In genomic region chr3:57556459-57557087, GRCh38 we compare ENCODE assay signal across 8 cellular contexts. TPM values are rescaled to one million over a fixed set of nuclear protein-coding genes. Genes with fewer than 3 reads are reported as not detected.
DNase-seq lines count a peak whose midpoint lies in the region; ATAC-seq, FAIRE-seq and TF ChIP-seq lines count a peak whose summit lies in the region.

No MANE protein-coding gene starts in this region.

- H3K4me3 ChIP-seq in GM12878: peak overlapping the region; percentile 76

- H4K20me1 ChIP-seq in GM12878 (ENCODE audit: control insufficient read depth, insufficient read depth): no peaks in the 10 kb centered on the region

- intact Hi-C loops in GM12878 (cut with micrococcal nuclease; ENCODE audit: unreplicated experiment): loop anchor here (2.0 to 5.0 kb wide), 2 partner anchors 40 to 136 kb away; partner anchors contain the start of genes ARF4 and DENND6A

- ATAC-seq in HG02852 (IDR thresholded peaks at IDR 0.05; ENCODE audit: unreplicated experiment) (peak; percentile 30), GM12878 (peak; percentile 53)

- H3K36me3 ChIP-seq in GM12878 (ENCODE audit: control insufficient read depth in 2 of 2, insufficient read depth in 2 of 2, low read length in 1 of 2): peaks cover 0 to 14% of the 10 kb centered on the region in 2 experiments; a peak in 2 of 4 replicates

- H3K9ac ChIP-seq in GM12878 (ENCODE audit: control insufficient read depth, insufficient read depth, low read length): peak overlapping the region; percentile 96

- H3K27ac ChIP-seq in GM12878 (ENCODE audit: control insufficient read depth, insufficient read depth): peak overlapping the region; percentile 99

- H3K4me1 ChIP-seq in GM12878 (ENCODE audit: control insufficient read depth, insufficient read depth, low read length): no peaks in the 10 kb centered on the region; the same call in none of the 2 replicates

- no peak for TF ChIP-seq EP300 in GM12878 (IDR thresholded peaks at IDR 0.05; ENCODE audit: borderline replicate concordance in 1 of 2, control insufficient read depth in 1 of 2, low read depth in 2 of 2, low read length in 2 of 2)

- RAD21 ChIA-PET in GM12878 (lab: Charles Lee; ENCODE audit: unreplicated experiment): interaction anchor here (0.5 to 3.7 kb wide), 7 partner anchors 40 to 385 kb away, joined by 3 to 22 read pairs (median 4); partner anchors contain the start of genes ARF4 and DENND6A

- TSS peak; percentile 60 for BruUV-seq in GM12878 (replicated peaks; lab: Mats Ljungman, UMichigan)

- SMC1A ChIA-PET in GM12878 (lab: Charles Lee; ENCODE audit: uncharacterized antibody, unreplicated experiment): interaction anchor here (0.5 to 2.6 kb wide), 7 partner anchors 11 to 328 kb away, joined by 4 to 14 read pairs (median 5); partner anchors contain the start of gene ARF4

- DNase-seq in activated gamma-delta T cell (lab: John Stamatoyannopoulos, UW): peak; percentile 30
- DNase-seq in activated gamma-delta T cell treated with Interleukin-2 at 50 U/mL for 16 hours: no peak
- peak; percentile 40 for DNase-seq in RPMI8226
- no peak for DNase-seq in GM12878 (ENCODE audit: low read depth, low spot score)
- DNase-seq in iris pigment epithelial cell (ENCODE audit: low read depth): peak; percentile 50
- DNase-seq in stimulated activated CD4-positive, alpha-beta T cell treated with anti-CD3 and anti-CD28 coated beads, Interleukin-4, amount 100 ng/mL, for 4 hours: peak; percentile 17 to 29
- no peak for DNase-seq in middle frontal gyrus (ENCODE audit: extremely low spot score, low spot score)

- peak overlapping the region; percentile 85 for H3K4me2 ChIP-seq in GM12878 (ENCODE audit: control insufficient read depth, insufficient read depth)

- in situ Hi-C loops in GM12878 (cut with MboI): no loop called here

- FAIRE-seq in GM12878 (lab: Jason Lieb, UNC): no peak

- H3K9me3 ChIP-seq in GM12878 (replicated peaks; ENCODE audit: control insufficient read depth, insufficient read depth, low read length): no peaks in the 10 kb centered on the region

- TF ChIP-seq POLR2A in GM12878 (IDR thresholded peaks at IDR 0.05; ENCODE audit: low read depth, low read length): no peak

- WGBS in GM12878 (ENCODE audit: insufficient coverage, insufficient replicate concordance, low lambda C conversion rate, missing lambda C conversion rate): under 1% methylated on average over 54 of the region's 54 CpGs

- CTCF ChIA-PET in GM12878 (lab: Yijun Ruan, JAX): interaction anchor here (0.7 to 1.6 kb wide), 7 partner anchors 12 to 329 kb away, joined by 3 to 7 read pairs (median 4); partner anchors contain the start of genes APPL1 and ARF4

- POLR2A ChIA-PET in GM12878 (lab: Charles Lee): interaction anchor here (0.8 to 5.5 kb wide), 4 partner anchors 9 to 115 kb away, joined by 3 to 36 read pairs (median 3); partner anchors contain the start of gene ARF4

- no peak for TF ChIP-seq CTCF in GM12878 (IDR thresholded peaks at IDR 0.05 in 2 of 3, conservative IDR thresholded peaks at IDR 0.05 in 1 of 3; ENCODE audit: control insufficient read depth in 2 of 3, extremely low read depth in 1 of 3, insufficient read depth in 1 of 3, low read depth in 3 of 3, low read length in 3 of 3)

- TF ChIP-seq RAD21 in GM12878 (IDR thresholded peaks at IDR 0.05; ENCODE audit: insufficient read depth, low read depth, low read length): no peak

- peak overlapping the region; percentile 100 for H2AFZ ChIP-seq in GM12878 (ENCODE audit: control insufficient read depth, low read depth, low read length)

- no peaks in the 10 kb centered on the region for H3K27me3 ChIP-seq in GM12878 (replicated peaks in 1 of 2; ENCODE audit: control insufficient read depth in 2 of 2, insufficient read depth in 2 of 2, low read length in 1 of 2)

- H3K79me2 ChIP-seq in GM12878 (ENCODE audit: control insufficient read depth, insufficient read depth, low read length): peaks cover 61% of the 10 kb centered on the region

TF ChIP-seq in GM12878, 131 proteins besides CTCF, POLR2A, EP300 and RAD21 (continues in another document):
- TF ChIP-seq WRNIP1 (IDR thresholded peaks at IDR 0.05; ENCODE audit: borderline replicate concordance, low read depth, low read length): no peak
- no peak for TF ChIP-seq KAT2A (conservative IDR thresholded peaks at IDR 0.05; ENCODE audit: control insufficient read depth, low read depth, low read length)

RNA-seq across cellular contexts. Expression of gene PDE12, which starts 0.5 kb away (rescaled TPM):
- 33.1 and 33.3 TPM in 2 replicates for total RNA-seq in GM12878 (2013; cell fraction: nucleolus; rRNA removed)
- 20.5 and 22.4 TPM in 2 replicates for total RNA-seq in GM12878 (2014; rRNA removed)
- 10.7 TPM in 2 replicates for total RNA-seq in GM12878 (2014; rRNA removed; fragmentation: Illumina TruSeq; extraction: Trizol)
- total RNA-seq in GM12878 (2021): 23.0 and 26.1 TPM in 2 replicates
- polyA plus RNA-seq in GM12878 (2011; ENCODE audit: low read depth): 3.0 TPM
- 15.7 and 18.3 TPM in 2 replicates for polyA plus RNA-seq in GM12878 (2011; rRNA removed)
- polyA plus RNA-seq in GM12878 (2011; cell fraction: cytosol; rRNA removed): 18.9 and 22.9 TPM in 2 replicates
- 11.1 and 15.4 TPM in 2 replicates for polyA plus RNA-seq in GM12878 (2011; cell fraction: nucleus; rRNA removed)
- polyA plus RNA-seq in GM12878 (2012): 6.9 and 7.5 TPM in 2 replicates
- polyA plus RNA-seq in GM12878 (2014; fragmentation: Illumina TruSeq; extraction: Trizol): 10.2 and 11.2 TPM in 2 replicates
- 10 to 100 TPM in 1 of 2 experiments, 1 to 10 TPM in 1; 3.0 to 10.1 TPM for polyA plus RNA-seq in GM12878 (2014; fragmentation: Nextera tagmentation; extraction: Ambion mirVana)
- 16.5 and 17.3 TPM in 2 replicates for polyA plus RNA-seq in GM12878 (2014; rRNA removed)
- 10 to 100 TPM; 20.8 to 20.9 TPM for polyA plus RNA-seq in GM12878 (2016; fragmentation: Nextera tagmentation; extraction: Ambion mirVana)
- polyA minus RNA-seq in GM12878 (2011; rRNA and poly(A)+ RNA removed): 37.7 and 42.8 TPM in 2 replicates
- 20.2 and 21.3 TPM in 2 replicates for polyA minus RNA-seq in GM12878 (2011; cell fraction: cytosol; rRNA and poly(A)+ RNA removed)
- 16.9 and 30.1 TPM in 2 replicates for polyA minus RNA-seq in GM12878 (2011; cell fraction: nucleus; rRNA and poly(A)+ RNA removed)

RNA-seq across cellular contexts. Expression of gene DNAH12, which starts 12.4 kb away (rescaled TPM):
- 0.25 and 0.47 TPM in 2 replicates for total RNA-seq in GM12878 (2013; cell fraction: nucleolus; rRNA removed)
- total RNA-seq in GM12878 (2014; rRNA removed) (under 0.01 and 0.11 TPM in 2 replicates), GM12878 (2014; rRNA removed; fragmentation: Illumina TruSeq; extraction: Trizol) (0.05 and 0.09 TPM in 2 replicates), GM12878 (2021) (0.05 and 0.19 TPM in 2 replicates)
- 0.05 TPM for polyA plus RNA-seq in GM12878 (2011; ENCODE audit: low read depth)
- polyA plus RNA-seq in GM12878 (2011; rRNA removed) (0.05 and 0.27 TPM in 2 replicates), GM12878 (2014; fragmentation: Illumina TruSeq; extraction: Trizol) (0.10 and 0.13 TPM in 2 replicates), GM12878 (2014; fragmentation: Nextera tagmentation; extraction: Ambion mirVana) (under 1 TPM; 0.10 to 0.16 TPM), GM12878 (2014; rRNA removed) (0.03 and 0.06 TPM in 2 replicates), GM12878 (2016; fragmentation: Nextera tagmentation; extraction: Ambion mirVana) (under 1 TPM; 0.07 to 0.35 TPM)
- not detected in 2 replicates for polyA plus RNA-seq in GM12878 (2011; cell fraction: cytosol; rRNA removed)
- polyA plus RNA-seq in GM12878 (2011; cell fraction: nucleus; rRNA removed): 0.01 and 0.04 TPM in 2 replicates
- 0.15 TPM in 1 of 2 replicates, not detected in the other for polyA plus RNA-seq in GM12878 (2012)
- polyA minus RNA-seq in GM12878 (2011; rRNA and poly(A)+ RNA removed): 0.05 and 0.07 TPM in 2 replicates
- not detected in 2 replicates for polyA minus RNA-seq in GM12878 (2011; cell fraction: cytosol; rRNA and poly(A)+ RNA removed)
- polyA minus RNA-seq in GM12878 (2011; cell fraction: nucleus; rRNA and poly(A)+ RNA removed): 0.10 and 0.12 TPM in 2 replicates

RNA-seq across cellular contexts. Expression of gene ARF4, which starts 40.6 kb away (rescaled TPM):
- 19.6 and 20.3 TPM in 2 replicates for total RNA-seq in GM12878 (2013; cell fraction: nucleolus; rRNA removed)
- 70.3 and 80.2 TPM in 2 replicates for total RNA-seq in GM12878 (2014; rRNA removed)
- 74.8 and 78.4 TPM in 2 replicates for total RNA-seq in GM12878 (2014; rRNA removed; fragmentation: Illumina TruSeq; extraction: Trizol)
- total RNA-seq in GM12878 (2021): 65.6 and 66.2 TPM in 2 replicates
- 72.1 TPM for polyA plus RNA-seq in GM12878 (2011; ENCODE audit: low read depth)
- 122 and 173 TPM in 2 replicates for polyA plus RNA-seq in GM12878 (2011; rRNA removed)
- 77.5 and 80.1 TPM in 2 replicates for polyA plus RNA-seq in GM12878 (2011; cell fraction: cytosol; rRNA removed)
- polyA plus RNA-seq in GM12878 (2011; cell fraction: nucleus; rRNA removed): 40.6 and 41.4 TPM in 2 replicates
- polyA plus RNA-seq in GM12878 (2012): 110 and 114 TPM in 2 replicates
- 133 and 164 TPM in 2 replicates for polyA plus RNA-seq in GM12878 (2014; fragmentation: Illumina TruSeq; extraction: Trizol)
- 100 to 1,000 TPM; 166 to 283 TPM for polyA plus RNA-seq in GM12878 (2014; fragmentation: Nextera tagmentation; extraction: Ambion mirVana)
- 76.8 and 82.5 TPM in 2 replicates for polyA plus RNA-seq in GM12878 (2014; rRNA removed)
- 100 to 1,000 TPM; 201 to 203 TPM for polyA plus RNA-seq in GM12878 (2016; fragmentation: Nextera tagmentation; extraction: Ambion mirVana)
- 72.1 and 96.6 TPM in 2 replicates for polyA minus RNA-seq in GM12878 (2011; rRNA and poly(A)+ RNA removed)
- polyA minus RNA-seq in GM12878 (2011; cell fraction: cytosol; rRNA and poly(A)+ RNA removed): 35.2 and 38.9 TPM in 2 replicates
- 59.5 and 88.8 TPM in 2 replicates for polyA minus RNA-seq in GM12878 (2011; cell fraction: nucleus; rRNA and poly(A)+ RNA removed)

Comparison
In these comparisons a context has a peak if more than half of its experiments do, and no peak if none do; other contexts are left out.
1. DNase-seq: peak in activated gamma-delta T cell (single experiment), RPMI8226 (single experiment), iris pigment epithelial cell (single experiment) and stimulated activated CD4-positive, alpha-beta T cell treated with anti-CD3 and anti-CD28 coated beads, Interleukin-4, amount 100 ng/mL, for 4 hours (2 of 2); none in activated gamma-delta T cell treated with Interleukin-2 at 50 U/mL for 16 hours (single experiment), GM12878 (single experiment) and middle frontal gyrus (single experiment).